8 cellular contexts compared by ENCODE assay signal in genomic region chr2:170525566-170525900, GRCh38.
DNase-seq lines count a peak whose midpoint lies in the region; ATAC-seq lines count a peak whose summit lies in the region.

No MANE protein-coding gene starts in this region.

- H3K4me2 ChIP-seq in mesenchymal stem cell (ENCODE audit: low read length, poor library complexity, severe bottlenecking): no peak overlapping the region

- peak; percentile 99 for DNase-seq in A172 (ENCODE audit: low spot score)
- DNase-seq in LoVo (ENCODE audit: low spot score): peak; percentile 65
- DNase-seq in dermis blood vessel endothelial cell: peak; percentile 98
- peak; percentile 97 for DNase-seq in mesenchymal stem cell
- no peak for DNase-seq in activated CD8-positive, alpha-beta memory T cell treated with anti-CD3 and anti-CD28 coated beads, Interleukin-2, amount 50 U/mL, for 4 hours
- no peak for DNase-seq in NOMO-1 (lab: John Stamatoyannopoulos, UW; ENCODE audit: unreplicated experiment in 2 of 2)
- no peak for DNase-seq in GM19238 (ENCODE audit: insufficient read length, low spot score)

- peak overlapping the region in 1 of 2 experiments; percentile 37 for H3K18ac ChIP-seq in mesenchymal stem cell (ENCODE audit: low read depth in 1 of 2, low read length in 2 of 2)

- no peak overlapping the region for H2AK5ac ChIP-seq in mesenchymal stem cell (ENCODE audit: low read length, severe bottlenecking)

- H3K4me3 ChIP-seq in mesenchymal stem cell (ENCODE audit: insufficient read depth in 1 of 2, low read depth in 1 of 2, low read length in 2 of 2): peak overlapping the region in 1 of 2 experiments; percentile 28

- H3K9me3 ChIP-seq in mesenchymal stem cell (ENCODE audit: control insufficient read depth, low read length): no peaks in the 10 kb centered on the region

- H4K8ac ChIP-seq in mesenchymal stem cell (ENCODE audit: low read length): no peak overlapping the region

- H3K79me1 ChIP-seq in mesenchymal stem cell (replicated peaks; ENCODE audit: low read length, poor library complexity, severe bottlenecking): no peaks in the 10 kb centered on the region

- H3K36me3 ChIP-seq in mesenchymal stem cell (ENCODE audit: control insufficient read depth in 1 of 2, insufficient read depth in 2 of 2, low read depth in 1 of 2, low read length in 2 of 2): no peaks in the 10 kb centered on the region

- H3K4me1 ChIP-seq in mesenchymal stem cell (ENCODE audit: control insufficient read depth, insufficient read depth, low read depth, low read length): peaks cover 2% of the 10 kb centered on the region

- no peak overlapping the region for H2BK120ac ChIP-seq in mesenchymal stem cell (ENCODE audit: low read depth, low read length)

- H2BK15ac ChIP-seq in mesenchymal stem cell (ENCODE audit: low read depth, poor library complexity, severe bottlenecking): no peak overlapping the region

- peak overlapping the region; percentile 56 for H3K27ac ChIP-seq in mesenchymal stem cell (ENCODE audit: low read length, poor library complexity, severe bottlenecking)

- H2BK5ac ChIP-seq in mesenchymal stem cell (ENCODE audit: low read depth, low read length, poor library complexity, severe bottlenecking): no peak overlapping the region

- WGBS in mesenchymal stem cell: 0% methylated on average over 5 of the region's 5 CpGs

- H2AFZ ChIP-seq in mesenchymal stem cell (ENCODE audit: low read depth, low read length): no peak overlapping the region

- no peak for ATAC-seq in HG03175 (IDR thresholded peaks at IDR 0.05; ENCODE audit: unreplicated experiment)

- H3K14ac ChIP-seq in mesenchymal stem cell (ENCODE audit: low read length in 2 of 2): no peak overlapping the region

- H4K91ac ChIP-seq in mesenchymal stem cell (ENCODE audit: low read length): no peak overlapping the region

- no peaks in the 10 kb centered on the region for H3K27me3 ChIP-seq in mesenchymal stem cell (ENCODE audit: control insufficient read depth in 1 of 2, insufficient read depth in 1 of 2, low read length in 2 of 2)

- no peak overlapping the region for H3K4ac ChIP-seq in mesenchymal stem cell (ENCODE audit: low read depth in 1 of 2, low read length in 2 of 2)

- H3K23ac ChIP-seq in mesenchymal stem cell (ENCODE audit: low read length in 2 of 2): no peak overlapping the region

- H2BK12ac ChIP-seq in mesenchymal stem cell (ENCODE audit: low read length in 2 of 2): no peak overlapping the region

- H3K9ac ChIP-seq in mesenchymal stem cell (ENCODE audit: low read length): peak overlapping the region; percentile 50

Comparison
In these comparisons a context has a peak if more than half of its experiments do, and no peak if none do; other contexts are left out.
1. DNase-seq: peak in A172 (single experiment), LoVo (single experiment), dermis blood vessel endothelial cell (single experiment) and mesenchymal stem cell (single experiment); none in activated CD8-positive, alpha-beta memory T cell treated with anti-CD3 and anti-CD28 coated beads, Interleukin-2, amount 50 U/mL, for 4 hours (single experiment), NOMO-1 (0 of 2) and GM19238 (single experiment).